ENCODE assay signal across 20 cellular contexts in genomic region chr5:116448450-116448849, GRCh38.
"Had no signal": no experiment of that assay in that cellular context is flagged by ENCODE, and none has a peak within 500 bp of the region (broad histone marks: within the 10 kb centered on the region; RNA-seq: fewer than 3 reads in every experiment).

No MANE protein-coding gene starts in this region.

- H3K27me3 ChIP-seq: esophagus muscularis mucosa, hepatocyte, right atrium auricular region, tibial nerve had no signal

- DNase-seq: activated CD4-positive, alpha-beta T cell treated with anti-CD3 and anti-CD28 coated beads, Interleukin-2, amount 50 U/mL, for 1 hour; activated naive CD4-positive, alpha-beta T cell treated with Interleukin-2 at 50 U/mL for 16 hours; activated naive CD8-positive, alpha-beta T cell treated with anti-CD3 and anti-CD28 coated beads, Interleukin-2, amount 50 U/mL, for 24 hours; aorta; dermis blood vessel endothelial cell; left ventricle myocardium inferior; naive B cell; stimulated activated CD4-positive, alpha-beta T cell treated with anti-CD3 and anti-CD28 coated beads, Interleukin-15, amount 100 ng/mL, for 24 hours; stimulated activated CD4-positive, alpha-beta T cell treated with anti-CD3 and anti-CD28 coated beads, Interleukin-4, amount 100 ng/mL, for 1 hour; stimulated activated naive B cell treated with anti-CD40 and anti-IgM and Interleukin-4, amounts not matched to agents 10 μg/mL and 1 μg/mL and 100 μg/mL, for 72 hours; SW 1271 had no signal

- H3K9me3 ChIP-seq: esophagus muscularis mucosa, left ventricle myocardium inferior, right atrium auricular region, tibial nerve had no signal

- FAIRE-seq: keratinocyte had no signal

- H3K4me1 ChIP-seq: right atrium auricular region had no signal

- H3K27ac ChIP-seq: esophagus muscularis mucosa, hepatocyte, left ventricle myocardium inferior, right atrium auricular region, skin epidermis, tibial nerve had no signal

- H3K4me3 ChIP-seq: esophagus muscularis mucosa, hepatocyte, left ventricle myocardium inferior, right atrium auricular region, skin epidermis, tibial nerve had no signal

- H3K4me3 Mint-ChIP-seq: activated naive CD8-positive, alpha-beta T cell treated with anti-CD3 and anti-CD28 coated beads, Interleukin-2, amount 50 U/mL, for 24 hours; activated T-helper 17 cell treated with anti-CD3 and anti-CD28 coated beads, Interleukin-2, amount 50 U/mL, for 72 hours; naive B cell; stimulated activated naive B cell treated with anti-CD40 and anti-IgM and Interleukin-4, amounts not matched to agents 10 μg/mL and 1 μg/mL and 100 μg/mL, for 72 hours; T-helper 2 cell treated with Interferon-gamma antibody and Interleukin-4, amounts not matched to agents 5 μg/mL and 100 μg/mL, for 36 hours had no signal

- H3K9me3 Mint-ChIP-seq: activated naive CD8-positive, alpha-beta T cell treated with anti-CD3 and anti-CD28 coated beads, Interleukin-2, amount 50 U/mL, for 24 hours; activated T-helper 17 cell treated with anti-CD3 and anti-CD28 coated beads, Interleukin-2, amount 50 U/mL, for 72 hours; naive B cell; T-helper 2 cell treated with Interferon-gamma antibody and Interleukin-4, amounts not matched to agents 5 μg/mL and 100 μg/mL, for 36 hours had no signal

- H3K27ac Mint-ChIP-seq: activated naive CD8-positive, alpha-beta T cell treated with anti-CD3 and anti-CD28 coated beads, Interleukin-2, amount 50 U/mL, for 24 hours; activated T-helper 17 cell treated with anti-CD3 and anti-CD28 coated beads, Interleukin-2, amount 50 U/mL, for 72 hours; stimulated activated naive B cell treated with anti-CD40 and anti-IgM and Interleukin-4, amounts not matched to agents 10 μg/mL and 1 μg/mL and 100 μg/mL, for 72 hours; T-helper 2 cell treated with Interferon-gamma antibody and Interleukin-4, amounts not matched to agents 5 μg/mL and 100 μg/mL, for 36 hours had no signal

- H3K27me3 Mint-ChIP-seq: activated naive CD8-positive, alpha-beta T cell treated with anti-CD3 and anti-CD28 coated beads, Interleukin-2, amount 50 U/mL, for 24 hours; activated T-helper 17 cell treated with anti-CD3 and anti-CD28 coated beads, Interleukin-2, amount 50 U/mL, for 72 hours; naive B cell; stimulated activated naive B cell treated with anti-CD40 and anti-IgM and Interleukin-4, amounts not matched to agents 10 μg/mL and 1 μg/mL and 100 μg/mL, for 72 hours had no signal

- H3K4me1 Mint-ChIP-seq: activated naive CD8-positive, alpha-beta T cell treated with anti-CD3 and anti-CD28 coated beads, Interleukin-2, amount 50 U/mL, for 24 hours; activated T-helper 17 cell treated with anti-CD3 and anti-CD28 coated beads, Interleukin-2, amount 50 U/mL, for 72 hours had no signal

- ATAC-seq: activated CD4-positive, CD25-positive, alpha-beta regulatory T cell treated with anti-CD3 and anti-CD28 coated beads, Interleukin-2, amount 50 U/mL, for 24 hours; activated naive CD8-positive, alpha-beta T cell treated with anti-CD3 and anti-CD28 coated beads, Interleukin-2, amount 50 U/mL, for 24 hours; activated T-helper 17 cell treated with anti-CD3 and anti-CD28 coated beads, Interleukin-2, amount 50 U/mL, for 72 hours; stimulated activated naive B cell treated with anti-CD40 and anti-IgM and Interleukin-4, amounts not matched to agents 10 μg/mL and 1 μg/mL and 100 μg/mL, for 72 hours had no signal
